In genomic region chr1:65418522-65419185, GRCh38 we compare ENCODE assay signal across 1 cellular context.
TF ChIP-seq lines count a peak whose summit lies in the region.

No MANE protein-coding gene starts in this region.

TF ChIP-seq in IMR-90, 13 proteins besides CTCF, POLR2A, EP300 and RAD21:
- no peak for TF ChIP-seq RCOR1 (IDR thresholded peaks at IDR 0.05; ENCODE audit: insufficient replicate concordance, low read length)
- no peak for TF ChIP-seq MAFK (IDR thresholded peaks at IDR 0.05; ENCODE audit: low read depth, low read length)
- TF ChIP-seq FOS (IDR thresholded peaks at IDR 0.05; ENCODE audit: low read depth, low read length), result no peak
- no peak for TF ChIP-seq NFE2L2 (IDR thresholded peaks at IDR 0.05; ENCODE audit: low read depth, low read length)
- TF ChIP-seq, protein P1, sequence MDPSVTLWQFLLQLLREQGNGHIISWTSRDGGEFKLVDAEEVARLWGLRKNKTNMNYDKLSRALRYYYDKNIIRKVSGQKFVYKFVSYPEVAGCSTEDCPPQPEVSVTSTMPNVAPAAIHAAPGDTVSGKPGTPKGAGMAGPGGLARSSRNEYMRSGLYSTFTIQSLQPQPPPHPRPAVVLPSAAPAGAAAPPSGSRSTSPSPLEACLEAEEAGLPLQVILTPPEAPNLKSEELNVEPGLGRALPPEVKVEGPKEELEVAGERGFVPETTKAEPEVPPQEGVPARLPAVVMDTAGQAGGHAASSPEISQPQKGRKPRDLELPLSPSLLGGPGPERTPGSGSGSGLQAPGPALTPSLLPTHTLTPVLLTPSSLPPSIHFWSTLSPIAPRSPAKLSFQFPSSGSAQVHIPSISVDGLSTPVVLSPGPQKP (IDR thresholded peaks at IDR 0.05; ENCODE audit: borderline replicate concordance, low read depth, low read length), result no peak
- no peak for TF ChIP-seq MXI1 (IDR thresholded peaks at IDR 0.05; ENCODE audit: borderline replicate concordance, low read depth, low read length)
- TF ChIP-seq, protein P2, sequence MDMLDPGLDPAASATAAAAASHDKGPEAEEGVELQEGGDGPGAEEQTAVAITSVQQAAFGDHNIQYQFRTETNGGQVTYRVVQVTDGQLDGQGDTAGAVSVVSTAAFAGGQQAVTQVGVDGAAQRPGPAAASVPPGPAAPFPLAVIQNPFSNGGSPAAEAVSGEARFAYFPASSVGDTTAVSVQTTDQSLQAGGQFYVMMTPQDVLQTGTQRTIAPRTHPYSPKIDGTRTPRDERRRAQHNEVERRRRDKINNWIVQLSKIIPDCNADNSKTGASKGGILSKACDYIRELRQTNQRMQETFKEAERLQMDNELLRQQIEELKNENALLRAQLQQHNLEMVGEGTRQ (IDR thresholded peaks at IDR 0.05; ENCODE audit: low read depth, low read length), result no peak
- no peak for TF ChIP-seq BHLHE40 (IDR thresholded peaks at IDR 0.05; ENCODE audit: low read depth, low read length)
- TF ChIP-seq RFX5 (IDR thresholded peaks at IDR 0.05; ENCODE audit: low read depth, low read length), result no peak
- no peak for TF ChIP-seq MAZ (IDR thresholded peaks at IDR 0.05; ENCODE audit: borderline replicate concordance, low read depth, low read length)
- no peak for TF ChIP-seq SMC3 (IDR thresholded peaks at IDR 0.05; ENCODE audit: low read depth, low read length)
- TF ChIP-seq CHD1 (IDR thresholded peaks at IDR 0.05; ENCODE audit: low read depth, low read length), result no peak
- TF ChIP-seq CEBPB (IDR thresholded peaks at IDR 0.05; ENCODE audit: low read depth, low read length), result no peak
